1 cellular context compared by ENCODE assay signal in genomic region chr6:32196682-32197616, GRCh38.
TF ChIP-seq lines count a peak whose summit lies in the region.

No MANE protein-coding gene starts in this region.

TF ChIP-seq in GM12878, 131 proteins besides CTCF, POLR2A, EP300 and RAD21:
- TF ChIP-seq MYC (IDR thresholded peaks at IDR 0.05; ENCODE audit: insufficient read depth, insufficient read length, insufficient replicate concordance, low read length, severe bottlenecking) (no peak), PRDM15 (CRISPR knock-in tag; IDR thresholded peaks at IDR 0.05) (no peak), ASH2L (IDR thresholded peaks at IDR 0.05; ENCODE audit: borderline replicate concordance, low read depth) (no peak), NFXL1 (IDR thresholded peaks at IDR 0.05; ENCODE audit: borderline replicate concordance) (no peak), DPF2 (IDR thresholded peaks at IDR 0.05) (no peak; the same call in 1 of the 2 replicates), SMC3 (IDR thresholded peaks at IDR 0.05; ENCODE audit: borderline replicate concordance, low read length) (peak; percentile 13; the same call in 1 of the 2 replicates), ATF7 (IDR thresholded peaks at IDR 0.05; ENCODE audit: low read depth) (peak; percentile 0; the same call in 1 of the 2 replicates), USF2 (IDR thresholded peaks at IDR 0.05; ENCODE audit: borderline replicate concordance, low read depth, low read length) (no peak), RBBP5 (conservative IDR thresholded peaks at IDR 0.05) (no peak), SP1 (IDR thresholded peaks at IDR 0.05; ENCODE audit: low read depth, low read length) (no peak), CBFB (IDR thresholded peaks at IDR 0.05; ENCODE audit: low read depth) (no peak), IKZF1 (conservative IDR thresholded peaks at IDR 0.05) (peak; percentile 63), ZBTB40 (IDR thresholded peaks at IDR 0.05; ENCODE audit: borderline replicate concordance) (no peak), RELA (IDR thresholded peaks at IDR 0.05; ENCODE audit: borderline replicate concordance, partially characterized antibody) (peak; percentile 35), SREBF2 (IDR thresholded peaks at IDR 0.05; ENCODE audit: low read length) (no peak), MYB (IDR thresholded peaks at IDR 0.05; ENCODE audit: borderline replicate concordance, low read depth, low read length) (no peak), KLF5 (IDR thresholded peaks at IDR 0.05; ENCODE audit: partially characterized antibody) (no peak), SMARCA5 (IDR thresholded peaks at IDR 0.05) (peak; percentile 23; the same call in 1 of the 2 replicates), EED (IDR thresholded peaks at IDR 0.05; ENCODE audit: low read depth) (peak; percentile 43; the same call in 1 of the 2 replicates), NR2C1 (IDR thresholded peaks at IDR 0.05) (no peak), CREM (IDR thresholded peaks at IDR 0.05; ENCODE audit: low read depth) (no peak), EGR1 (IDR thresholded peaks at IDR 0.05; ENCODE audit: borderline replicate concordance in 1 of 2, low read depth in 2 of 2, low read length in 2 of 2) (no peak)
